Comparison of ENCODE assay signal across 22 cellular contexts in the genomic region with DNA sequence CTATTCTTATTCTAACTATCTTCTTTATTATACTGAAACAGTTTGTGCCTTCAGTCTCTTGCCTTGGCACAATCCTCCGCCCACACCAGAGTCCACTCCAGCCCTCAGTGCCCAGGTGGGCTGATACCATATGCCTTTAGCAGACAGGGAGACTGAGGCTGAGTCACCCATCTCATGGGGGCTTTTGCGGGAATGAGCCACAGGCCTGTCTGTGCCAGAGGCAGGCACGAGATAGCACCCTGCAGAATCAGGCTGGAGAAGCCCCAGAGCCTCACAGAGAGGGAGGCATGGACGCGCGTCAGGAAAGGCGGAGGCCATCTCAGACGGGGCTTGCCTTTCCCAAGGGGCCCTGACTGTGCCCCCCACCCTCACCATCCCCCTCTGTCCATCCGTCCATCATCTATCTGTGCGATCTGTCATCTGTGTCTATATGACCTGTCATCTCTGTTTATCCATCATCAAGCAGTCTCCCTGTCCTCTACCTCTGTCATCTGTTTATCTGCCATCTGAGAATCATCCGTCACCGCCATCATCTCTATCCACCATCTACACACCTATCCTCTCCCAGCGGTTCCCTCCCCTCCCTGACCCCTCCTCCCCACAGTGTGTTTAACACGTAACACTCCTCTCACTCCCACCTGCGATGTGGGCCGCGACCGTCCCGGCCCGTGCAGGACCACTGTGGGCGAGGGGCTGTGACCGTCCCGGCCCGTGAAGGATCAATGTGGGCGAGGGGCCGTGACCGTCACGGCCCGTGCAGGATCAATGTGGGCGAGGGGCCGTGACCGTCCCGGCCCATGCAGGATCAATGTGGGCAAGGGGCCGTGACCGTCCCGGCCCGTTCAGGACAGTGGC. TPM values are rescaled to one million over a fixed set of nuclear protein-coding genes. Genes with fewer than 3 reads are reported as not detected.
A peak's percentile ranks its signal among the peaks of the same experiment; 100 is the strongest.
DNase-seq lines count a peak whose midpoint lies in the region; ATAC-seq and TF ChIP-seq lines count a peak whose summit lies in the region.
"Had no signal": no experiment of that assay in that cellular context is flagged by ENCODE, and none has a peak within 500 bp of the region (broad histone marks: within the 10 kb centered on the region; RNA-seq: fewer than 3 reads in every experiment).

No MANE protein-coding gene starts in this region.

- H3K9me2 ChIP-seq in hepatocyte (replicated peaks; ENCODE audit: insufficient read depth), result no peaks in the 10 kb centered on the region

- H3K79me2 ChIP-seq in hepatocyte (no peaks in the 10 kb centered on the region), parathyroid adenoma (peaks cover 22% of the 10 kb centered on the region)

- H2AFZ ChIP-seq in hepatocyte, result no peak overlapping the region
- peak overlapping the region; percentile 16 for H2AFZ ChIP-seq in parathyroid adenoma

- H3K27me3 ChIP-seq in BLaER1 (no peaks in the 10 kb centered on the region; the same call in 1 of the 2 replicates), RWPE2 (ENCODE audit: insufficient read depth, poor library complexity, severe bottlenecking) (peaks cover 6% of the 10 kb centered on the region), hepatocyte (no peaks in the 10 kb centered on the region), parathyroid adenoma (ENCODE audit: control insufficient read depth, insufficient read depth, low read length) (no peaks in the 10 kb centered on the region)

- TF ChIP-seq CTCF in RWPE2 (IDR thresholded peaks at IDR 0.05; ENCODE audit: poor library complexity, severe bottlenecking), result no peak
- no peak for TF ChIP-seq CTCF in hepatocyte (IDR thresholded peaks at IDR 0.05; ENCODE audit: poor library complexity)
- TF ChIP-seq CTCF in parathyroid adenoma (IDR thresholded peaks at IDR 0.05), result no peak

- H3K27ac ChIP-seq in BLaER1, result peak overlapping the region; percentile 83
- no peak overlapping the region for H3K27ac ChIP-seq in RWPE2 (ENCODE audit: poor library complexity, severe bottlenecking)
- peak overlapping the region; percentile 11 for H3K27ac ChIP-seq in hepatocyte
- peak overlapping the region; percentile 78 for H3K27ac ChIP-seq in parathyroid adenoma

- H3K36me3 ChIP-seq in BLaER1 (peaks cover 6% of the 10 kb centered on the region; the same call in 1 of the 2 replicates), RWPE2 (ENCODE audit: low read depth) (peaks cover 3% of the 10 kb centered on the region; the same call in 1 of the 2 replicates), hepatocyte (replicated peaks; ENCODE audit: insufficient read depth, low read depth) (no peaks in the 10 kb centered on the region), parathyroid adenoma (ENCODE audit: control insufficient read depth, insufficient read depth, low read length) (no peaks in the 10 kb centered on the region)

- H3K9me3 ChIP-seq in BLaER1 (no peaks in the 10 kb centered on the region), RWPE2 (ENCODE audit: severe bottlenecking) (no peaks in the 10 kb centered on the region), hepatocyte (ENCODE audit: low read depth) (no peaks in the 10 kb centered on the region), parathyroid adenoma (ENCODE audit: control insufficient read depth, low read length) (no peaks in the 10 kb centered on the region)

- peaks cover 26% of the 10 kb centered on the region; the same call in 1 of the 2 replicates for H4K20me1 ChIP-seq in BLaER1
- no peaks in the 10 kb centered on the region for H4K20me1 ChIP-seq in hepatocyte (ENCODE audit: insufficient read depth, poor library complexity, severe bottlenecking)

- no peak for ATAC-seq in RWPE2 (ENCODE audit: low read depth)
- ATAC-seq in HG03045 (IDR thresholded peaks at IDR 0.05; ENCODE audit: unreplicated experiment), result no peak
- ATAC-seq in GM19463 (IDR thresholded peaks at IDR 0.05; ENCODE audit: unreplicated experiment), result no peak
- ATAC-seq: activated CD8-positive, alpha-beta T cell treated with anti-CD3 and anti-CD28 coated beads for 36 hours; HCT116 had no signal

- H3K4me2 ChIP-seq in BLaER1, result peak overlapping the region; percentile 92
- H3K4me2 ChIP-seq in hepatocyte, result no peak overlapping the region
- H3K4me2 ChIP-seq in parathyroid adenoma (ENCODE audit: low read length), result no peak overlapping the region

- no peak overlapping the region for H3K4me3 ChIP-seq in BLaER1
- H3K4me3 ChIP-seq in RWPE2 (ENCODE audit: severe bottlenecking), result no peak overlapping the region
- H3K4me3 ChIP-seq in hepatocyte, result no peak overlapping the region
- no peak overlapping the region for H3K4me3 ChIP-seq in parathyroid adenoma (ENCODE audit: low read depth, low read length)

- peak overlapping the region; percentile 38 for H3K9ac ChIP-seq in BLaER1
- H3K9ac ChIP-seq in parathyroid adenoma, result no peak overlapping the region

- H3K4me1 ChIP-seq in BLaER1 (peaks cover 100% of the 10 kb centered on the region), RWPE2 (ENCODE audit: insufficient read depth, poor library complexity, severe bottlenecking) (no peaks in the 10 kb centered on the region), hepatocyte (ENCODE audit: insufficient read depth) (peaks cover 14% of the 10 kb centered on the region), parathyroid adenoma (peaks cover 21% of the 10 kb centered on the region)

- DNase-seq in RWPE2 (ENCODE audit: low spot score) (peak; percentile 44), hepatocyte (ENCODE audit: low spot score) (no peak), medulla oblongata (ENCODE audit: extremely low spot score) (no peak), NCI-H1105 (lab: John Stamatoyannopoulos, UW) (no peak)
- DNase-seq: ACHN; activated CD8-positive, alpha-beta T cell treated with anti-CD3 and anti-CD28 coated beads for 36 hours; activated naive CD4-positive, alpha-beta T cell treated with Interleukin-2 at 50 U/mL for 16 hours; activated T-cell treated with anti-CD3 and anti-CD28 coated beads, Interleukin-2, amount 50 U/mL, for 1 hour; C1 segment of cervical spinal cord; hippocampal formation; Karpas-422; NCI-H1694 treated with DMSO at 0.1 percent for 48 hours; NCI-H2171 treated with DMSO at 0.1 percent for 48 hours; NCI-H526 had no signal

- WGBS in hepatocyte (ENCODE audit: low lambda C conversion rate, missing lambda C conversion rate), result 92% methylated on average over 25 of the region's 37 CpGs

RNA-seq across cellular contexts. Expression of gene ADAP1, which starts 7.3 kb away (rescaled TPM):
- total RNA-seq in hepatocyte, result 25.8 and 35.7 TPM in 2 replicates
- 16.3 and 25.6 TPM in 2 replicates for polyA plus RNA-seq in hepatocyte

RNA-seq across cellular contexts. Expression of gene COX19, which starts 13.6 kb away (rescaled TPM):
- total RNA-seq in hepatocyte, result 9.9 and 11.6 TPM in 2 replicates
- 18.9 and 21.2 TPM in 2 replicates for polyA plus RNA-seq in hepatocyte

RNA-seq across cellular contexts. Expression of gene CYP2W1, which starts 21.2 kb away (rescaled TPM):
- total RNA-seq in hepatocyte, result 20.3 and 31.1 TPM in 2 replicates
- polyA plus RNA-seq in hepatocyte, result 72.3 and 112 TPM in 2 replicates
- total RNA-seq: activated CD8-positive, alpha-beta T cell treated with anti-CD3 and anti-CD28 coated beads for 36 hours; epithelial cell of proximal tubule; HT1080; omental fat pad had no signal
